14 cellular contexts compared by ENCODE assay signal in genomic region chr11:57303280-57303989, GRCh38. TPM values are rescaled to one million over a fixed set of nuclear protein-coding genes. Genes with fewer than 3 reads are reported as not detected.
A peak's percentile ranks its signal among the peaks of the same experiment; 100 is the strongest.
DNase-seq lines count a peak whose midpoint lies in the region; FAIRE-seq and TF ChIP-seq lines count a peak whose summit lies in the region.
"Had no signal": no experiment of that assay in that cellular context is flagged by ENCODE, and none has a peak within 500 bp of the region (broad histone marks: within the 10 kb centered on the region; RNA-seq: fewer than 3 reads in every experiment).

No MANE protein-coding gene starts in this region.

- DNase-seq in GM23248, result no peak
- DNase-seq in NCI-H69 (lab: John Stamatoyannopoulos, UW), result peak; percentile 17
- no peak for DNase-seq in endothelial cell (ENCODE audit: low spot score)
- DNase-seq in osteoblast (ENCODE audit: insufficient read length, low spot score, missing footprints), result peak; percentile 93
- no peak for DNase-seq in SK-N-DZ (ENCODE audit: low spot score)
- DNase-seq in stimulated activated CD4-positive, alpha-beta T cell treated with anti-CD3 and anti-CD28 coated beads, Interleukin-4, amount 100 ng/mL, for 24 hours, result no peak
- DNase-seq in GM19239 (ENCODE audit: insufficient read length, low spot score), result no peak
- DNase-seq in MM.1S, result no peak
- DNase-seq: C1 segment of cervical spinal cord, cortex of kidney, HCEC 1CT, NCI-H526 treated with DMSO at 0.1 percent for 48 hours had no signal

- H3K27ac ChIP-seq in GM23248 (peak overlapping the region; percentile 55), osteoblast (ENCODE audit: low read depth, low read length) (peak overlapping the region; percentile 54), MM.1S (ENCODE audit: low read length) (no peak overlapping the region)
- H3K27ac ChIP-seq: VCaP had no signal

- peaks cover 55% of the 10 kb centered on the region for H3K36me3 Mint-ChIP-seq in endothelial cell (ENCODE audit: low read depth, unreplicated experiment)

- TF ChIP-seq CTCF in endothelial cell (IDR thresholded peaks at IDR 0.05; ENCODE audit: unreplicated experiment), result no peak
- TF ChIP-seq CTCF in osteoblast (IDR thresholded peaks at IDR 0.05; ENCODE audit: extremely low read depth, low read depth, low read length), result no peak
- TF ChIP-seq CTCF in MM.1S (IDR thresholded peaks at IDR 0.05; ENCODE audit: low read length), result no peak

- peaks cover 15% of the 10 kb centered on the region for H3K27me3 Mint-ChIP-seq in endothelial cell (ENCODE audit: unreplicated experiment)

- H3K9me3 ChIP-seq in GM23248 (ENCODE audit: low read depth) (no peaks in the 10 kb centered on the region), osteoblast (ENCODE audit: low read depth, low read length) (no peaks in the 10 kb centered on the region), MM.1S (replicated peaks; ENCODE audit: insufficient read depth, low read length) (no peaks in the 10 kb centered on the region)

- H3K4me3 Mint-ChIP-seq in endothelial cell (ENCODE audit: unreplicated experiment), result peak overlapping the region; percentile 52

- H3F3A ChIP-seq in GM23248 (ENCODE audit: insufficient read depth) (peaks cover 28% of the 10 kb centered on the region), MM.1S (ENCODE audit: insufficient read depth, low read length) (no peaks in the 10 kb centered on the region)

- no peaks in the 10 kb centered on the region for H3K9me2 ChIP-seq in GM23248 (ENCODE audit: insufficient read depth)
- no peaks in the 10 kb centered on the region for H3K9me2 ChIP-seq in MM.1S (replicated peaks; ENCODE audit: insufficient read depth, low read length)

- H2AFZ ChIP-seq in GM23248 (no peak overlapping the region), osteoblast (ENCODE audit: low read length) (no peak overlapping the region), MM.1S (ENCODE audit: low read length) (no peak overlapping the region)

- WGBS in GM23248 (ENCODE audit: low coverage in 1 of 2, low lambda C conversion rate in 2 of 2, missing lambda C conversion rate in 2 of 2), 2 experiments, result 70 to 73% methylated on average over 17 of the region's 17 CpGs

- no peaks in the 10 kb centered on the region for H3K9me3 Mint-ChIP-seq in endothelial cell (ENCODE audit: unreplicated experiment)

- H3K27me3 ChIP-seq in GM23248 (replicated peaks; ENCODE audit: insufficient read depth), result no peaks in the 10 kb centered on the region
- no peaks in the 10 kb centered on the region for H3K27me3 ChIP-seq in osteoblast (ENCODE audit: insufficient read depth, low read length)
- H3K27me3 ChIP-seq in MM.1S (replicated peaks; ENCODE audit: insufficient read depth, low read length), result no peaks in the 10 kb centered on the region

- in situ Hi-C loops in GM23248 (cut with MboI), result no loop called here

- H3K79me2 ChIP-seq in GM23248 (ENCODE audit: insufficient read depth) (peaks cover 63% of the 10 kb centered on the region), osteoblast (ENCODE audit: insufficient read depth, low read length) (peaks cover 48% of the 10 kb centered on the region), MM.1S (ENCODE audit: low read length) (no peaks in the 10 kb centered on the region)

- H3K36me3 ChIP-seq in GM23248 (ENCODE audit: low read depth) (peaks cover 54% of the 10 kb centered on the region), osteoblast (ENCODE audit: insufficient read depth, low read length) (peaks cover 71% of the 10 kb centered on the region), MM.1S (replicated peaks; ENCODE audit: insufficient read depth, low read length) (no peaks in the 10 kb centered on the region)

- peaks cover 27% of the 10 kb centered on the region for H3K4me1 Mint-ChIP-seq in endothelial cell (ENCODE audit: unreplicated experiment)

- FAIRE-seq in GM19239 (lab: Jason Lieb, UNC), result no peak

- H4K20me1 ChIP-seq in GM23248 (ENCODE audit: insufficient read depth) (no peaks in the 10 kb centered on the region), osteoblast (ENCODE audit: insufficient read depth, low read length) (peaks cover 46% of the 10 kb centered on the region), MM.1S (ENCODE audit: insufficient read depth, low read length) (no peaks in the 10 kb centered on the region)

- H3K4me2 ChIP-seq in GM23248 (ENCODE audit: unreplicated experiment), result peak overlapping the region; percentile 47
- H3K4me2 ChIP-seq in osteoblast (ENCODE audit: insufficient read depth, low read length), result no peak overlapping the region
- H3K4me2 ChIP-seq in MM.1S (ENCODE audit: low read depth, low read length), result no peak overlapping the region

- H3K4me1 ChIP-seq in GM23248 (ENCODE audit: insufficient read depth) (peaks cover 34% of the 10 kb centered on the region), osteoblast (ENCODE audit: insufficient read depth, low read length) (peaks cover 14% of the 10 kb centered on the region), MM.1S (ENCODE audit: low read length) (no peaks in the 10 kb centered on the region)

- H3K9ac ChIP-seq in GM23248 (peak overlapping the region; percentile 39), MM.1S (ENCODE audit: low read length) (no peak overlapping the region)

- H3K4me3 ChIP-seq in GM23248 (no peak overlapping the region), osteoblast (ENCODE audit: insufficient read depth, low read length) (no peak overlapping the region), MM.1S (ENCODE audit: low read length) (no peak overlapping the region)

- peak overlapping the region; percentile 62 for H3K27ac Mint-ChIP-seq in endothelial cell (ENCODE audit: unreplicated experiment)

RNA-seq across cellular contexts. Expression of gene TNKS1BP1, which starts 21.3 kb away (rescaled TPM):
- total RNA-seq in GM23248 (2014; rRNA removed; shearing (Covaris generic)), result 89.7 and 92.1 TPM in 2 replicates
- polyA plus RNA-seq in GM23248 (2016; fragmentation: Nextera tagmentation; extraction: Ambion mirVana), result 88.2 and 88.8 TPM in 2 replicates
- total RNA-seq in endothelial cell (ENCODE audit: unreplicated experiment) (122 TPM), osteoblast (71.6 and 74.6 TPM in 2 replicates)
- 8.5 and 10.8 TPM in 2 replicates for polyA plus RNA-seq in SK-N-DZ (2014; cell fraction: cytosol; rRNA removed)
- 17.0 and 19.4 TPM in 2 replicates for polyA plus RNA-seq in SK-N-DZ (2014; cell fraction: nucleus; rRNA removed)

RNA-seq across cellular contexts. Expression of gene SSRP1, which starts 32.3 kb away (rescaled TPM):
- 69.2 and 76.2 TPM in 2 replicates for total RNA-seq in GM23248 (2014; rRNA removed; shearing (Covaris generic))
- 29.3 and 32.9 TPM in 2 replicates for polyA plus RNA-seq in GM23248 (2016; fragmentation: Nextera tagmentation; extraction: Ambion mirVana)
- total RNA-seq in endothelial cell (ENCODE audit: unreplicated experiment) (134 TPM), osteoblast (55.4 and 58.0 TPM in 2 replicates)
- polyA plus RNA-seq in SK-N-DZ (2014; cell fraction: cytosol; rRNA removed), result 201 and 209 TPM in 2 replicates
- polyA plus RNA-seq in SK-N-DZ (2014; cell fraction: nucleus; rRNA removed), result 119 and 137 TPM in 2 replicates

RNA-seq across cellular contexts. Expression of gene P2RX3, which starts 34.7 kb away (rescaled TPM):
- total RNA-seq in GM23248 (2014; rRNA removed; shearing (Covaris generic)), result not detected in 2 replicates
- polyA plus RNA-seq in GM23248 (2016; fragmentation: Nextera tagmentation; extraction: Ambion mirVana), result 0.10 TPM in 1 of 2 replicates, not detected in the other
- 0.23 TPM for total RNA-seq in endothelial cell (ENCODE audit: unreplicated experiment)
- not detected in 2 replicates for total RNA-seq in osteoblast
- polyA plus RNA-seq in SK-N-DZ (2014; cell fraction: cytosol; rRNA removed), result 22.0 and 31.4 TPM in 2 replicates
- polyA plus RNA-seq in SK-N-DZ (2014; cell fraction: nucleus; rRNA removed), result 27.6 and 42.7 TPM in 2 replicates
- total RNA-seq: SK-MEL-5 had no signal

Comparison
In these comparisons a context has a peak if more than half of its experiments do, and no peak if none do; other contexts are left out.
1. DNase-seq: peak in NCI-H69 (single experiment) and osteoblast (single experiment); none in GM23248 (single experiment), endothelial cell (single experiment), SK-N-DZ (single experiment), stimulated activated CD4-positive, alpha-beta T cell treated with anti-CD3 and anti-CD28 coated beads, Interleukin-4, amount 100 ng/mL, for 24 hours (single experiment), GM19239 (single experiment) and MM.1S (single experiment).